ENCODE assay signal across 15 cellular contexts in the genomic region with DNA sequence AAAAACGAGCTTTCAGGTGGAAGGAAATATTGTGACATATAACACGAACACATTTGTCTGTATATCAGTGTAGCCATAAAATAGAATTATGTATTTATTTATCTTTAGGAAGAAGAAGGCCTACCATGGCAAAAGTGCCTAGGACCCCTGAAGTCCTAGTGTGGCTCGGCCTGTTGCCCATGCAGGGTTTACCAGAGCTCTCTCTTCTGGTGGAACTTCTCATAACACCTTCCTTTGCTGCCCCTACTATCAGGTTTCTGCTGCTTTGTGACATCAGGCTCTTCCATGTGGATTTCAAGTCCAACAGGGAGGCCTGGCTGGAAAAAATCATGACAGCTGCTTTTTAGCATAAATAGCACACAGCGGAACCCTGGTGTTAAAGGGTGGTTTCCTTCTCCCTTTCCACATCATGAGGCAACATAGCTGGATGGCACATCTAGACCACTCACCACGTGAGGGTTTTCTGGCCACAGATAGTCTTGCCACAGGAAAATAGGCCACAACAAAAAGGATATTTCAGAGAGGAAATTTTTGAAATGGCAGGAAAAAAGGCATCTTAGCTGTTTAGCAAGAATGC. TPM values are rescaled to one million over a fixed set of nuclear protein-coding genes. Genes with fewer than 3 reads are reported as not detected.
DNase-seq lines count a peak whose midpoint lies in the region; TF ChIP-seq lines count a peak whose summit lies in the region.
"Had no signal": no experiment of that assay in that cellular context is flagged by ENCODE, and none has a peak within 500 bp of the region (broad histone marks: within the 10 kb centered on the region; RNA-seq: fewer than 3 reads in every experiment).

No MANE protein-coding gene starts in this region.

- CTCF ChIA-PET in GM10248 (lab: Yijun Ruan, JAX): interaction anchor here (1.2 to 11.2 kb wide), 10 partner anchors 11 to 149 kb away, joined by 3 to 81 read pairs (median 5); no protein-coding TSS in a partner anchor
- CTCF ChIA-PET in activated CD4-positive, alpha-beta T cell treated with anti-CD3 and anti-CD28 coated beads, Interleukin-2, amount 10 ng/mL, durations not matched to agents 7 days and 5 days (lab: Charles Lee): interaction anchor here (0.9 to 1.1 kb wide), 2 partner anchors 12 to 24 kb away, joined by 3 read pairs; no protein-coding TSS in a partner anchor

- peak overlapping the region; percentile 80 for H3K27ac Mint-ChIP-seq in dendritic cell treated with granulocyte-macrophage colony-stimulating factor and Interleukin-4, amounts not matched to agents 40 ng/mL and 50 ng/mL, for 4 days
- H3K27ac Mint-ChIP-seq in nephron progenitor cell (peak overlapping the region; percentile 74), mesothelial cell of epicardium (no peak overlapping the region)
- H3K27ac Mint-ChIP-seq in activated CD4-positive, alpha-beta T cell treated with anti-CD3 and anti-CD28 coated beads, Interleukin-2, amount 10 ng/mL, durations not matched to agents 7 days and 5 days: no peak overlapping the region
- H3K27ac Mint-ChIP-seq: activated CD4-positive, alpha-beta T cell treated with anti-CD3 and anti-CD28 coated beads, Interleukin-2, amount 10 ng/mL, durations not matched to agents 24 days and 14 days had no signal

- H3K27me3 Mint-ChIP-seq in dendritic cell treated with granulocyte-macrophage colony-stimulating factor and Interleukin-4, amounts not matched to agents 40 ng/mL and 50 ng/mL, for 4 days: no peaks in the 10 kb centered on the region
- H3K27me3 Mint-ChIP-seq in nephron progenitor cell (ENCODE audit: low read depth, poor library complexity) (peaks cover 7% of the 10 kb centered on the region), mesothelial cell of epicardium (ENCODE audit: low read depth) (peaks cover 15% of the 10 kb centered on the region)
- no peaks in the 10 kb centered on the region for H3K27me3 Mint-ChIP-seq in activated CD4-positive, alpha-beta T cell treated with anti-CD3 and anti-CD28 coated beads, Interleukin-2, amount 10 ng/mL, durations not matched to agents 7 days and 5 days

- peak; percentile 10 for TF ChIP-seq CTCF in GM10248 (IDR thresholded peaks at IDR 0.05; ENCODE audit: control extremely low read depth, extremely low read depth, low read depth, missing control alignments)
- TF ChIP-seq CTCF in nephron progenitor cell (IDR thresholded peaks at IDR 0.05): no peak
- TF ChIP-seq CTCF in mesothelial cell of epicardium (IDR thresholded peaks at IDR 0.05; ENCODE audit: unreplicated experiment): no peak

- intact Hi-C loops in dendritic cell treated with granulocyte-macrophage colony-stimulating factor and Interleukin-4, amounts not matched to agents 40 ng/mL and 50 ng/mL, for 4 days (cut with micrococcal nuclease): loop anchor here (5.0 kb wide), 1 partner anchor 43 kb away; a partner anchor contains a TSS

- DNase-seq in Ammon's horn (ENCODE audit: low spot score) (peak; percentile 23), GM10248 (ENCODE audit: extremely low spot score) (no peak), nephron progenitor cell (no peak), mesothelial cell of epicardium (ENCODE audit: low spot score in 2 of 2, unreplicated experiment in 2 of 2) (no peak), GOT3 (lab: John Stamatoyannopoulos, UW) (no peak)
- DNase-seq in effector CD8-positive, alpha-beta T cell (lab: John Stamatoyannopoulos, UW): no peak
- no peak for DNase-seq in activated CD4-positive, alpha-beta T cell treated with anti-CD3 and anti-CD28 coated beads, Interleukin-2, amount 10 ng/mL, durations not matched to agents 7 days and 5 days
- DNase-seq: activated CD4-positive, alpha-beta T cell treated with anti-CD3 and anti-CD28 coated beads, Interleukin-2, amount 10 ng/mL, durations not matched to agents 24 days and 14 days; activated naive CD4-positive, alpha-beta T cell; foreskin fibroblast; NCI-H1092; NCI-H526 treated with DMSO at 0.1 percent for 48 hours; Peyer's patch; stimulated activated CD4-positive, alpha-beta T cell treated with anti-CD3 and anti-CD28 coated beads, Interleukin-2, amount 100 ng/mL, for 24 hours had no signal

- H3K9me3 Mint-ChIP-seq in dendritic cell treated with granulocyte-macrophage colony-stimulating factor and Interleukin-4, amounts not matched to agents 40 ng/mL and 50 ng/mL, for 4 days: peaks cover 6% of the 10 kb centered on the region
- H3K9me3 Mint-ChIP-seq in nephron progenitor cell (no peaks in the 10 kb centered on the region), mesothelial cell of epicardium (no peaks in the 10 kb centered on the region)
- H3K9me3 Mint-ChIP-seq in activated CD4-positive, alpha-beta T cell treated with anti-CD3 and anti-CD28 coated beads, Interleukin-2, amount 10 ng/mL, durations not matched to agents 7 days and 5 days: peaks cover 3% of the 10 kb centered on the region

- H3K4me1 Mint-ChIP-seq in dendritic cell treated with granulocyte-macrophage colony-stimulating factor and Interleukin-4, amounts not matched to agents 40 ng/mL and 50 ng/mL, for 4 days (ENCODE audit: low read depth): peaks cover 65% of the 10 kb centered on the region
- H3K4me1 Mint-ChIP-seq in nephron progenitor cell (peaks cover 22% of the 10 kb centered on the region), mesothelial cell of epicardium (no peaks in the 10 kb centered on the region)
- peaks cover 23% of the 10 kb centered on the region for H3K4me1 Mint-ChIP-seq in activated CD4-positive, alpha-beta T cell treated with anti-CD3 and anti-CD28 coated beads, Interleukin-2, amount 10 ng/mL, durations not matched to agents 7 days and 5 days

- no peak overlapping the region for H3K4me3 Mint-ChIP-seq in dendritic cell treated with granulocyte-macrophage colony-stimulating factor and Interleukin-4, amounts not matched to agents 40 ng/mL and 50 ng/mL, for 4 days
- H3K4me3 Mint-ChIP-seq in nephron progenitor cell: no peak overlapping the region
- H3K4me3 Mint-ChIP-seq in mesothelial cell of epicardium: no peak overlapping the region
- H3K4me3 Mint-ChIP-seq in activated CD4-positive, alpha-beta T cell treated with anti-CD3 and anti-CD28 coated beads, Interleukin-2, amount 10 ng/mL, durations not matched to agents 7 days and 5 days: no peak overlapping the region
- H3K4me3 Mint-ChIP-seq: activated CD4-positive, alpha-beta T cell treated with anti-CD3 and anti-CD28 coated beads, Interleukin-2, amount 10 ng/mL, durations not matched to agents 24 days and 14 days had no signal

- POLR2A ChIA-PET in GM10248 (lab: Yijun Ruan, JAX): no interaction called here
- POLR2A ChIA-PET in activated CD4-positive, alpha-beta T cell treated with anti-CD3 and anti-CD28 coated beads, Interleukin-2, amount 10 ng/mL, durations not matched to agents 7 days and 5 days (lab: Charles Lee): no interaction called here

- peaks cover 6% of the 10 kb centered on the region for H3K36me3 Mint-ChIP-seq in dendritic cell treated with granulocyte-macrophage colony-stimulating factor and Interleukin-4, amounts not matched to agents 40 ng/mL and 50 ng/mL, for 4 days (ENCODE audit: low read depth)
- H3K36me3 Mint-ChIP-seq in nephron progenitor cell (ENCODE audit: low read depth) (no peaks in the 10 kb centered on the region), mesothelial cell of epicardium (no peaks in the 10 kb centered on the region)
- H3K36me3 Mint-ChIP-seq in activated CD4-positive, alpha-beta T cell treated with anti-CD3 and anti-CD28 coated beads, Interleukin-2, amount 10 ng/mL, durations not matched to agents 7 days and 5 days (ENCODE audit: low read depth): peaks cover 4% of the 10 kb centered on the region

RNA-seq across cellular contexts. Expression of a gene that starts 44.8 kb away (rescaled TPM):
- 20.1 to 21.0 TPM (median 20.3 TPM) in 3 replicates for total RNA-seq in mesothelial cell of epicardium
- total RNA-seq in activated CD4-positive, alpha-beta T cell treated with anti-CD3 and anti-CD28 coated beads, Interleukin-2, amount 10 ng/mL, durations not matched to agents 7 days and 5 days: 10 to 100 TPM; 18.2 to 19.7 TPM

RNA-seq across cellular contexts. Expression of a gene that starts 56.5 kb away (rescaled TPM):
- total RNA-seq in mesothelial cell of epicardium: 16.9 to 21.9 TPM (median 20.0 TPM) in 3 replicates
- total RNA-seq in activated CD4-positive, alpha-beta T cell treated with anti-CD3 and anti-CD28 coated beads, Interleukin-2, amount 10 ng/mL, durations not matched to agents 7 days and 5 days: under 1 TPM; 0.67 to 0.92 TPM

Comparison
In these comparisons a context has a peak if more than half of its experiments do, and no peak if none do; other contexts are left out.
1. H3K27ac Mint-ChIP-seq: peak in dendritic cell treated with granulocyte-macrophage colony-stimulating factor and Interleukin-4, amounts not matched to agents 40 ng/mL and 50 ng/mL, for 4 days (single experiment) and nephron progenitor cell (single experiment); none in mesothelial cell of epicardium (single experiment) and activated CD4-positive, alpha-beta T cell treated with anti-CD3 and anti-CD28 coated beads, Interleukin-2, amount 10 ng/mL, durations not matched to agents 7 days and 5 days (single experiment).